Comparison of ENCODE assay signal across 8 cellular contexts in genomic region chr10:42552188-42553063, GRCh38.
DNase-seq lines count a peak whose midpoint lies in the region; ATAC-seq and TF ChIP-seq lines count a peak whose summit lies in the region.

No MANE protein-coding gene starts in this region.

- ATAC-seq in GM18511 (IDR thresholded peaks at IDR 0.05; ENCODE audit: unreplicated experiment) (peak; percentile 94), HG03025 (IDR thresholded peaks at IDR 0.05; ENCODE audit: low FRiP score, unreplicated experiment) (peak; percentile 94), aorta (ENCODE audit: low FRiP score) (peak; percentile 99)

- H3K9ac ChIP-seq in rectal smooth muscle tissue (ENCODE audit: low read length), result peak overlapping the region; percentile 46

- H3K36me3 ChIP-seq in hepatocyte (replicated peaks; ENCODE audit: insufficient read depth, low read depth), result no peaks in the 10 kb centered on the region
- no peaks in the 10 kb centered on the region for H3K36me3 ChIP-seq in rectal smooth muscle tissue (ENCODE audit: control insufficient read depth, insufficient read depth, low read length)
- H3K36me3 ChIP-seq in aorta (ENCODE audit: control insufficient read depth in 1 of 2, insufficient read depth in 2 of 2, low read length in 1 of 2), result no peaks in the 10 kb centered on the region

- H2AFZ ChIP-seq in hepatocyte, result peak overlapping the region; percentile 73

- H3K9me2 ChIP-seq in hepatocyte (replicated peaks; ENCODE audit: insufficient read depth), result no peaks in the 10 kb centered on the region

- peak overlapping the region; percentile 79 for H3K4me3 ChIP-seq in astrocyte of the spinal cord (ENCODE audit: low read depth, low read length)
- H3K4me3 ChIP-seq in hepatocyte, result peak overlapping the region; percentile 46
- peak overlapping the region; percentile 76 for H3K4me3 ChIP-seq in rectal smooth muscle tissue (ENCODE audit: low read length)
- H3K4me3 ChIP-seq in aorta (ENCODE audit: low read length in 2 of 2), result peak overlapping the region; percentile 44 to 86

- intact Hi-C loops in aorta (cut with DNase I), result loop anchor here (2.0 to 5.0 kb wide), 2 partner anchors 85 to 86 kb away; partner anchors contain the start of gene ZNF33B (in 2 of the 2)

- H3K9me3 ChIP-seq in hepatocyte (ENCODE audit: low read depth) (no peaks in the 10 kb centered on the region), aorta (ENCODE audit: control insufficient read depth, low read length) (no peaks in the 10 kb centered on the region)

- peak overlapping the region; percentile 92 for H3K4me2 ChIP-seq in hepatocyte

- DNase-seq in NCI-H2029 treated with DMSO at 0.1 percent for 48 hours (lab: John Stamatoyannopoulos, UW) (peak; percentile 60), T1000 (lab: John Stamatoyannopoulos, UW) (peak; percentile 88), astrocyte of the spinal cord (ENCODE audit: low read depth, low spot score) (peak; percentile 98), hepatocyte (ENCODE audit: low spot score) (peak; percentile 98), aorta (peak; percentile 98)

- WGBS in hepatocyte (ENCODE audit: low lambda C conversion rate, missing lambda C conversion rate), result 2% methylated on average over 60 of the region's 61 CpGs
- WGBS in aorta, 2 donors, result 0% methylated on average over 60 to 61 of the region's 61 CpGs

- no peak overlapping the region for H3K27ac ChIP-seq in hepatocyte
- H3K27ac ChIP-seq in rectal smooth muscle tissue (ENCODE audit: low read depth, low read length), result peak overlapping the region; percentile 33
- peak overlapping the region in 1 of 2 donors; percentile 1 for H3K27ac ChIP-seq in aorta (ENCODE audit: low read depth in 1 of 2, low read length in 2 of 2)

- in situ Hi-C loops in astrocyte of the spinal cord (cut with HindIII; ENCODE audit: low sequenced_read_pairs), result no loop called here

- H3K27me3 ChIP-seq in hepatocyte, result no peaks in the 10 kb centered on the region
- H3K27me3 ChIP-seq in rectal smooth muscle tissue (ENCODE audit: control insufficient read depth, insufficient read depth, low read length), result no peaks in the 10 kb centered on the region
- H3K27me3 ChIP-seq in aorta (ENCODE audit: control insufficient read depth in 1 of 2, insufficient read depth in 2 of 2, low read length in 1 of 2), result no peaks in the 10 kb centered on the region

- H3K79me2 ChIP-seq in hepatocyte, result peaks cover 11% of the 10 kb centered on the region

- H3K4me1 ChIP-seq in hepatocyte (ENCODE audit: insufficient read depth), result peaks cover 8% of the 10 kb centered on the region
- H3K4me1 ChIP-seq in rectal smooth muscle tissue (ENCODE audit: control insufficient read depth, insufficient read depth, low read length), result peaks cover 6% of the 10 kb centered on the region
- no peaks in the 10 kb centered on the region for H3K4me1 ChIP-seq in aorta (ENCODE audit: control insufficient read depth in 1 of 2, insufficient read depth in 2 of 2, low read length in 2 of 2)

- no peaks in the 10 kb centered on the region for H4K20me1 ChIP-seq in hepatocyte (ENCODE audit: insufficient read depth, poor library complexity, severe bottlenecking)

- TF ChIP-seq CTCF in astrocyte of the spinal cord (IDR thresholded peaks at IDR 0.05; ENCODE audit: low read depth, low read length) (no peak), hepatocyte (IDR thresholded peaks at IDR 0.05; ENCODE audit: poor library complexity) (no peak)
